2 cellular contexts compared by ENCODE assay signal in genomic region chr4:8564595-8564994, GRCh38.
TF ChIP-seq lines count a peak whose summit lies in the region.

No MANE protein-coding gene starts in this region.

TF ChIP-seq in HepG2, 621 proteins besides CTCF, POLR2A, EP300 and RAD21:
- TF ChIP-seq MAFF (IDR thresholded peaks at IDR 0.05; ENCODE audit: low read depth, low read length) (peak; percentile 21; the same call in 1 of the 2 replicates), TBX2 (CRISPR knock-in tag; IDR thresholded peaks at IDR 0.05; ENCODE audit: borderline replicate concordance) (no peak), MAFK (conservative IDR thresholded peaks at IDR 0.05 in 1 of 2, IDR thresholded peaks at IDR 0.05 in 1 of 2; ENCODE audit: low read length in 2 of 2) (peak; percentile 20 to 57; a peak in 2 of 4 replicates)

TF ChIP-seq in K562, 482 proteins besides CTCF, POLR2A, EP300 and RAD21:
- TF ChIP-seq MAFF (IDR thresholded peaks at IDR 0.05; ENCODE audit: low read length) (peak; percentile 40; the same call in 1 of the 2 replicates), ZNF316 (IDR thresholded peaks at IDR 0.05) (peak; percentile 81), SREBF2 (CRISPR knock-in tag; IDR thresholded peaks at IDR 0.05) (no peak), C11orf30 (IDR thresholded peaks at IDR 0.05; ENCODE audit: low read depth) (peak; percentile 60; the same call in 1 of the 2 replicates)
